1 cellular context compared by ENCODE assay signal in the genomic region with DNA sequence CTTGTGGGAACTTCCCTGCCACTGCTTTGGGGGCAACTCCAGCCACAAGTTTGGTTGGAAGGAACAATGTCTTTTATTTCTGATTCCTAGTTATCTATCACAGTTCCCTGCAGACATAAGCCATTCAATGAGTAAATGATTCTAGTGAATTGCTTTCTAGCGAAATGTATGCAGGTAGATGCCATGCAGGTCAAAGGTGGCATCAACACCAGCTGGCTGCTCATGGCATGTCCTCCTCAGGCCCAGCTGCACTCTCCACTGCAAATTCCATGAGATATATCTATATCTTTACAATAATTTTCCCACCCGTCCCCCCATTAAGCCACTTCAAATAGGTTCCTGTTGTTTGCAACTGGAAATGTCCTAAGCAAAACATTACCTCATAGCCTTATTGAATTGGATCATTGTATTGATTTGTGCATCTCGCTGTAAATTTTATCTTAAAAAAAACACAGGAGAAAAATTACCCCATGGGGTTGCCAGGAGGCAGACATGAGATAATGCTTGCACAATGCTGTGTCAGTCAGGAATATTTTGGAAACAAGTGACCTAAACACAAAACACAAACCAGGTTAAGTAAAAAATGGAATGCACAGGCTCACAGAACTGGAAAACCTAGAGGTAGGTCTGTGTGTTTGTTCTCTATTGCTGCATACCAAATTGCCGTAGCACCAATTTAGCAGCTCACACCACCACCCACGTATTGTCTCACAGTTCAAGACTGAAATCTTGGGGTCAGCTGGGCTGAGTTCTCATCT.
TF ChIP-seq lines count a peak whose summit lies in the region.

No MANE protein-coding gene starts in this region.

TF ChIP-seq in H1, 55 proteins besides CTCF, POLR2A, EP300 and RAD21 (continued from another document):
- TF ChIP-seq, protein P1, sequence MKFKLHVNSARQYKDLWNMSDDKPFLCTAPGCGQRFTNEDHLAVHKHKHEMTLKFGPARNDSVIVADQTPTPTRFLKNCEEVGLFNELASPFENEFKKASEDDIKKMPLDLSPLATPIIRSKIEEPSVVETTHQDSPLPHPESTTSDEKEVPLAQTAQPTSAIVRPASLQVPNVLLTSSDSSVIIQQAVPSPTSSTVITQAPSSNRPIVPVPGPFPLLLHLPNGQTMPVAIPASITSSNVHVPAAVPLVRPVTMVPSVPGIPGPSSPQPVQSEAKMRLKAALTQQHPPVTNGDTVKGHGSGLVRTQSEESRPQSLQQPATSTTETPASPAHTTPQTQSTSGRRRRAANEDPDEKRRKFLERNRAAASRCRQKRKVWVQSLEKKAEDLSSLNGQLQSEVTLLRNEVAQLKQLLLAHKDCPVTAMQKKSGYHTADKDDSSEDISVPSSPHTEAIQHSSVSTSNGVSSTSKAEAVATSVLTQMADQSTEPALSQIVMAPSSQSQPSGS (IDR thresholded peaks at IDR 0.05; ENCODE audit: low read length), result no peak
